ENCODE assay signal across 17 cellular contexts in the genomic region with DNA sequence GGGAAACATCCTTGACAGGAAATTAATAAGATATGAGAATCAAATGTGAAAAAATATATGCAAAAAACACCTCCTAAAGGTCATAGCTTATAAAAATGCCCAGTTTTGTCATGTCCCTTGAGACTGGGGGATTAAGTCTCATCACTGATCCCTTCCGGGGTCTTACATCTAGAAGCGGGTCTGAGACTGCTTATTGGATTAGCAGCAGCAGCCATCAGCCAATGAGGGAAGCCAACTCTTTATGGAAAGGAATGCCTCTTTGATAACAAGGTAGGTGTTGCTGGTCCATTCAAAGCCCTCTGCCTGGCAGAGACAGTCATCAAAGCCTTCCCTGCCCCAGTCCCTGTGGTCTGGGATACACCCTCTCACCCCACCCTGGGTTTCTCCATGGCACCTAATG. TPM values are rescaled to one million over a fixed set of nuclear protein-coding genes. Genes with fewer than 3 reads are reported as not detected.
DNase-seq lines count a peak whose midpoint lies in the region; ATAC-seq, FAIRE-seq and TF ChIP-seq lines count a peak whose summit lies in the region.
"Had no signal": no experiment of that assay in that cellular context is flagged by ENCODE, and none has a peak within 500 bp of the region (broad histone marks: within the 10 kb centered on the region; RNA-seq: fewer than 3 reads in every experiment).

No MANE protein-coding gene starts in this region.

- H3K27me3 Mint-ChIP-seq in activated CD8-positive, alpha-beta T cell treated with anti-CD3 and anti-CD28 coated beads for 36 hours = no peaks in the 10 kb centered on the region
- H3K27me3 Mint-ChIP-seq in activated CD8-positive, alpha-beta T cell treated with anti-CD3 and anti-CD28 coated beads, Interleukin-2, amount 10 ng/mL, durations not matched to agents 7 days and 5 days (ENCODE audit: low read depth) = peaks cover 11% of the 10 kb centered on the region
- H3K27me3 Mint-ChIP-seq in activated B cell treated with CpG ODN at 0.5 μM for 24 hours (peaks cover 12% of the 10 kb centered on the region), nephron (ENCODE audit: low read depth) (peaks cover 55% of the 10 kb centered on the region)

- H3K27ac Mint-ChIP-seq in activated CD8-positive, alpha-beta T cell treated with anti-CD3 and anti-CD28 coated beads for 36 hours = no peak overlapping the region
- no peak overlapping the region for H3K27ac Mint-ChIP-seq in activated CD8-positive, alpha-beta T cell treated with anti-CD3 and anti-CD28 coated beads, Interleukin-2, amount 10 ng/mL, durations not matched to agents 7 days and 5 days
- H3K27ac Mint-ChIP-seq in activated B cell treated with CpG ODN at 0.5 μM for 24 hours (no peak overlapping the region), nephron (no peak overlapping the region)
- H3K27ac Mint-ChIP-seq: HFFc6 had no signal

- peaks cover 8% of the 10 kb centered on the region for H3K4me1 Mint-ChIP-seq in activated CD8-positive, alpha-beta T cell treated with anti-CD3 and anti-CD28 coated beads for 36 hours (ENCODE audit: low read depth)
- H3K4me1 Mint-ChIP-seq in activated CD8-positive, alpha-beta T cell treated with anti-CD3 and anti-CD28 coated beads, Interleukin-2, amount 10 ng/mL, durations not matched to agents 7 days and 5 days (ENCODE audit: low read depth) = peaks cover 13% of the 10 kb centered on the region
- H3K4me1 Mint-ChIP-seq in activated B cell treated with CpG ODN at 0.5 μM for 24 hours (peaks cover 8% of the 10 kb centered on the region), nephron (peaks cover 20% of the 10 kb centered on the region)

- no peaks in the 10 kb centered on the region for H3K36me3 Mint-ChIP-seq in activated CD8-positive, alpha-beta T cell treated with anti-CD3 and anti-CD28 coated beads for 36 hours (ENCODE audit: low read depth)
- no peaks in the 10 kb centered on the region for H3K36me3 Mint-ChIP-seq in activated CD8-positive, alpha-beta T cell treated with anti-CD3 and anti-CD28 coated beads, Interleukin-2, amount 10 ng/mL, durations not matched to agents 7 days and 5 days (ENCODE audit: low read depth)
- H3K36me3 Mint-ChIP-seq in activated B cell treated with CpG ODN at 0.5 μM for 24 hours (ENCODE audit: low read depth) (no peaks in the 10 kb centered on the region), nephron (ENCODE audit: low read depth) (no peaks in the 10 kb centered on the region)

- H3K9me3 Mint-ChIP-seq in activated CD8-positive, alpha-beta T cell treated with anti-CD3 and anti-CD28 coated beads for 36 hours = no peaks in the 10 kb centered on the region
- H3K9me3 Mint-ChIP-seq in activated CD8-positive, alpha-beta T cell treated with anti-CD3 and anti-CD28 coated beads, Interleukin-2, amount 10 ng/mL, durations not matched to agents 7 days and 5 days (ENCODE audit: insufficient read depth) = no peaks in the 10 kb centered on the region
- H3K9me3 Mint-ChIP-seq in activated B cell treated with CpG ODN at 0.5 μM for 24 hours = no peaks in the 10 kb centered on the region
- H3K9me3 Mint-ChIP-seq in nephron = no peaks in the 10 kb centered on the region
- H3K9me3 Mint-ChIP-seq: HFFc6 had no signal

- intact Hi-C loops in activated CD8-positive, alpha-beta T cell treated with anti-CD3 and anti-CD28 coated beads for 36 hours (cut with micrococcal nuclease) = loop anchor here (10.0 kb wide), 1 partner anchor 141 kb away; no protein-coding TSS in a partner anchor
- intact Hi-C loops in activated B cell treated with CpG ODN at 0.5 μM for 24 hours (cut with micrococcal nuclease) = no loop called here

- TF ChIP-seq CTCF in activated CD8-positive, alpha-beta T cell treated with anti-CD3 and anti-CD28 coated beads for 36 hours (IDR thresholded peaks at IDR 0.05) = no peak
- no peak for TF ChIP-seq CTCF in D721Med (IDR thresholded peaks at IDR 0.05; ENCODE audit: insufficient read depth, missing control alignments)
- no peak for TF ChIP-seq CTCF in activated B cell treated with CpG ODN at 0.5 μM for 24 hours (IDR thresholded peaks at IDR 0.05)
- no peak for TF ChIP-seq CTCF in nephron (IDR thresholded peaks at IDR 0.05; ENCODE audit: unreplicated experiment in 3 of 3)
- TF ChIP-seq CTCF in GM10266 (IDR thresholded peaks at IDR 0.05; ENCODE audit: control insufficient read depth, insufficient read depth, low read depth, missing control alignments) = no peak

- FAIRE-seq in D721Med (lab: Jason Lieb, UNC) = peak; percentile 95
- FAIRE-seq: H1, K562 had no signal

- POLR2A ChIA-PET in activated CD8-positive, alpha-beta T cell treated with anti-CD3 and anti-CD28 coated beads for 36 hours (lab: Charles Lee) = no interaction called here
- POLR2A ChIA-PET in activated CD8-positive, alpha-beta T cell treated with anti-CD3 and anti-CD28 coated beads, Interleukin-2, amount 10 ng/mL, durations not matched to agents 7 days and 5 days (lab: Charles Lee) = no interaction called here
- POLR2A ChIA-PET in activated B cell treated with CpG ODN at 0.5 μM for 24 hours (lab: Charles Lee) = no interaction called here

- ATAC-seq in activated CD8-positive, alpha-beta T cell treated with anti-CD3 and anti-CD28 coated beads for 36 hours = no peak
- ATAC-seq in activated CD8-positive, alpha-beta T cell treated with anti-CD3 and anti-CD28 coated beads, Interleukin-2, amount 10 ng/mL, durations not matched to agents 7 days and 5 days = no peak
- no peak for ATAC-seq in activated B cell treated with CpG ODN at 0.5 μM for 24 hours (ENCODE audit: low read depth)
- ATAC-seq: K562, Panc1 had no signal

- peak overlapping the region; percentile 12 for H3K4me3 Mint-ChIP-seq in activated CD8-positive, alpha-beta T cell treated with anti-CD3 and anti-CD28 coated beads for 36 hours
- no peak overlapping the region for H3K4me3 Mint-ChIP-seq in activated CD8-positive, alpha-beta T cell treated with anti-CD3 and anti-CD28 coated beads, Interleukin-2, amount 10 ng/mL, durations not matched to agents 7 days and 5 days
- H3K4me3 Mint-ChIP-seq in activated B cell treated with CpG ODN at 0.5 μM for 24 hours = peak overlapping the region; percentile 41
- H3K4me3 Mint-ChIP-seq in nephron = peak overlapping the region; percentile 37 to 50 (median 47)
- H3K4me3 Mint-ChIP-seq: HFFc6 had no signal

- CTCF ChIA-PET in activated CD8-positive, alpha-beta T cell treated with anti-CD3 and anti-CD28 coated beads for 36 hours (lab: Charles Lee) = interaction anchor here (1.1 to 5.4 kb wide), 7 partner anchors 10 to 147 kb away, joined by 3 to 46 read pairs (median 5); no protein-coding TSS in a partner anchor
- CTCF ChIA-PET in activated CD8-positive, alpha-beta T cell treated with anti-CD3 and anti-CD28 coated beads, Interleukin-2, amount 10 ng/mL, durations not matched to agents 7 days and 5 days (lab: Charles Lee) = interaction anchor here (1.0 to 2.8 kb wide), 6 partner anchors 30 to 494 kb away, joined by 3 to 22 read pairs (median 4); a partner anchor contains a TSS
- CTCF ChIA-PET in activated B cell treated with CpG ODN at 0.5 μM for 24 hours (lab: Charles Lee) = interaction anchor here (0.9 to 1.5 kb wide), 2 partner anchors 137 to 144 kb away, joined by 4 to 7 read pairs; no protein-coding TSS in a partner anchor

- DNase-seq in activated CD8-positive, alpha-beta T cell treated with anti-CD3 and anti-CD28 coated beads for 36 hours = no peak
- no peak for DNase-seq in activated CD8-positive, alpha-beta T cell treated with anti-CD3 and anti-CD28 coated beads, Interleukin-2, amount 10 ng/mL, durations not matched to agents 7 days and 5 days
- DNase-seq in D721Med (ENCODE audit: insufficient read length, low spot score) = peak; percentile 88
- DNase-seq in activated B cell treated with CpG ODN at 0.5 μM for 24 hours = no peak
- DNase-seq in GM10266 (ENCODE audit: extremely low spot score) = no peak
- DNase-seq in NCI-H510A (lab: John Stamatoyannopoulos, UW) = no peak
- DNase-seq in occipital lobe (lab: John Stamatoyannopoulos, UW) = no peak
- DNase-seq: GF-D8, HFFc6, NCI-H146, NCI-H226, NCI-H526 treated with DMSO at 0.1 percent for 48 hours, SIG-M5 had no signal

RNA-seq across cellular contexts. Expression of a gene that starts 3.9 kb away (rescaled TPM):
- not detected for total RNA-seq in activated CD8-positive, alpha-beta T cell treated with anti-CD3 and anti-CD28 coated beads for 36 hours
- total RNA-seq in activated CD8-positive, alpha-beta T cell treated with anti-CD3 and anti-CD28 coated beads, Interleukin-2, amount 10 ng/mL, durations not matched to agents 7 days and 5 days = not detected
- total RNA-seq in activated B cell treated with CpG ODN at 0.5 μM for 24 hours (not detected in 2 replicates), occipital lobe (under 0.01 TPM)
- total RNA-seq: H1, HFFc6, K562 had no signal

RNA-seq across cellular contexts. Expression of a gene that starts 10.9 kb away (rescaled TPM):
- total RNA-seq in activated CD8-positive, alpha-beta T cell treated with anti-CD3 and anti-CD28 coated beads for 36 hours = under 1 TPM; 0.29 to 0.36 TPM
- not detected for total RNA-seq in activated CD8-positive, alpha-beta T cell treated with anti-CD3 and anti-CD28 coated beads, Interleukin-2, amount 10 ng/mL, durations not matched to agents 7 days and 5 days
- total RNA-seq in activated B cell treated with CpG ODN at 0.5 μM for 24 hours = not detected in 2 replicates
- total RNA-seq in occipital lobe = 0.16 TPM
- total RNA-seq: HFFc6 had no signal

RNA-seq across cellular contexts. Expression of a gene that starts 38.2 kb away (rescaled TPM):
- 10 to 100 TPM; 28.7 to 30.6 TPM for total RNA-seq in activated CD8-positive, alpha-beta T cell treated with anti-CD3 and anti-CD28 coated beads for 36 hours
- 10 to 100 TPM; 13.6 to 18.9 TPM for total RNA-seq in activated CD8-positive, alpha-beta T cell treated with anti-CD3 and anti-CD28 coated beads, Interleukin-2, amount 10 ng/mL, durations not matched to agents 7 days and 5 days
- total RNA-seq in activated B cell treated with CpG ODN at 0.5 μM for 24 hours (19.0 and 21.7 TPM in 2 replicates), occipital lobe (54.4 TPM)
